Comparison of ENCODE assay signal across 8 cellular contexts in genomic region chr6:35552285-35552917, GRCh38. TPM values are rescaled to one million over a fixed set of nuclear protein-coding genes. Genes with fewer than 3 reads are reported as not detected.
DNase-seq lines count a peak whose midpoint lies in the region; ATAC-seq and TF ChIP-seq lines count a peak whose summit lies in the region.

No MANE protein-coding gene starts in this region.

- H3K27ac ChIP-seq in cardiac muscle cell (no peak overlapping the region), right lobe of liver (no peak overlapping the region)

- H3K27me3 ChIP-seq in cardiac muscle cell (no peaks in the 10 kb centered on the region), right lobe of liver (no peaks in the 10 kb centered on the region)

- H3K36me3 ChIP-seq in cardiac muscle cell (no peaks in the 10 kb centered on the region), right lobe of liver (no peaks in the 10 kb centered on the region)

- H3K4me3 ChIP-seq in cardiac muscle cell (no peak overlapping the region), right lobe of liver (no peak overlapping the region)

- H3K4me1 ChIP-seq in cardiac muscle cell (ENCODE audit: low read depth) (no peaks in the 10 kb centered on the region), right lobe of liver (no peaks in the 10 kb centered on the region)

- no peak for ATAC-seq in Right ventricle myocardium superior (ENCODE audit: poor library complexity)
- peak; percentile 60 to 80 (median 70) for ATAC-seq in right lobe of liver
- ATAC-seq in GM18858 (IDR thresholded peaks at IDR 0.05; ENCODE audit: unreplicated experiment), result no peak

- DNase-seq in cardiac muscle cell (ENCODE audit: low read depth in 1 of 2, low spot score in 1 of 2) (peak in 1 of 2 donors; percentile 55), Right ventricle myocardium superior (no peak), SW480 (ENCODE audit: low spot score) (peak; percentile 14), amniotic epithelial cell (ENCODE audit: low read depth) (peak; percentile 47), right lobe of liver (no peak), hypothalamus (lab: John Stamatoyannopoulos, UW) (no peak)
- DNase-seq in stimulated activated CD8-positive, alpha-beta memory T cell treated with anti-CD3 and anti-CD28 coated beads, Interleukin-7, amount 100 ng/mL, for 1 hour (ENCODE audit: low read depth in 2 of 2), result peak; percentile 32 to 40

- TF ChIP-seq POLR2A in right lobe of liver (IDR thresholded peaks at IDR 0.05), result no peak

- H3K9me3 ChIP-seq in cardiac muscle cell (ENCODE audit: low read depth), result no peaks in the 10 kb centered on the region
- H3K9me3 ChIP-seq in right lobe of liver, result no peaks in the 10 kb centered on the region

- TF ChIP-seq CTCF in cardiac muscle cell (IDR thresholded peaks at IDR 0.05; ENCODE audit: low read depth, low read length) (peak; percentile 81), right lobe of liver (IDR thresholded peaks at IDR 0.05) (peak; percentile 64 to 90 (median 72))

- WGBS in right lobe of liver (ENCODE audit: insufficient coverage, low coverage, low lambda C conversion rate, missing lambda C conversion rate), result 39% methylated on average over 4 of the region's 5 CpGs

- intact Hi-C loops in Right ventricle myocardium superior (cut with DNase I) (no loop called here), right lobe of liver (cut with DNase I) (no loop called here)

RNA-seq across cellular contexts. Expression of gene TULP1, which starts 39.7 kb away (rescaled TPM):
- total RNA-seq in cardiac muscle cell (4.8 and 5.2 TPM in 2 replicates), Right ventricle myocardium superior (not detected), right lobe of liver (not detected)
- polyA plus RNA-seq in cardiac muscle cell, result 0.92 and 5.9 TPM in 2 replicates

RNA-seq across cellular contexts. Expression of gene TEAD3, which starts 55.5 kb away (rescaled TPM):
- 65.2 and 98.6 TPM in 2 replicates for total RNA-seq in cardiac muscle cell
- polyA plus RNA-seq in cardiac muscle cell, result 64.0 and 78.3 TPM in 2 replicates
- 25.4 TPM for total RNA-seq in Right ventricle myocardium superior
- 1 to 10 TPM; 5.2 to 8.5 (median 6.9) TPM for total RNA-seq in right lobe of liver

Comparison
In these comparisons a context has a peak if more than half of its experiments do, and no peak if none do; other contexts are left out.
1. DNase-seq: peak in SW480 (single experiment), amniotic epithelial cell (single experiment) and stimulated activated CD8-positive, alpha-beta memory T cell treated with anti-CD3 and anti-CD28 coated beads, Interleukin-7, amount 100 ng/mL, for 1 hour (2 of 2); none in Right ventricle myocardium superior (single experiment), right lobe of liver (0 of 3) and hypothalamus (0 of 51).
2. ATAC-seq: peak in right lobe of liver (4 of 4); none in Right ventricle myocardium superior (single experiment) and GM18858 (single experiment).